Comparison of ENCODE assay signal across 9 cellular contexts in genomic region chr6:127879685-127880084, GRCh38. TPM values are rescaled to one million over a fixed set of nuclear protein-coding genes. Genes with fewer than 3 reads are reported as not detected.
DNase-seq lines count a peak whose midpoint lies in the region; ATAC-seq and TF ChIP-seq lines count a peak whose summit lies in the region.
"Had no signal": no experiment of that assay in that cellular context is flagged by ENCODE, and none has a peak within 500 bp of the region (broad histone marks: within the 10 kb centered on the region; RNA-seq: fewer than 3 reads in every experiment).

No MANE protein-coding gene starts in this region.

- ATAC-seq in aorta (ENCODE audit: low FRiP score), result peak; percentile 26

- H3K36me3 Mint-ChIP-seq in activated T-helper 1 cell treated with anti-CD3 and anti-CD28 coated beads, Interleukin-12 subunit alpha, Interleukin-12 subunit beta, Interleukin-2, Interleukin-4 antibody, amounts not matched to agents 30 ng/mL and 10 ng/mL and 1 ng/mL, durations not matched to agents 14 hours and 24 hours and 36 hours (ENCODE audit: low read depth), result peaks cover 30% of the 10 kb centered on the region

- H3K36me3 ChIP-seq in aorta (ENCODE audit: control insufficient read depth in 1 of 2, insufficient read depth in 2 of 2, low read length in 1 of 2) (no peaks in the 10 kb centered on the region), sigmoid colon (no peaks in the 10 kb centered on the region)

- peaks cover 65% of the 10 kb centered on the region for H3K4me1 Mint-ChIP-seq in activated T-helper 1 cell treated with anti-CD3 and anti-CD28 coated beads, Interleukin-12 subunit alpha, Interleukin-12 subunit beta, Interleukin-2, Interleukin-4 antibody, amounts not matched to agents 30 ng/mL and 10 ng/mL and 1 ng/mL, durations not matched to agents 14 hours and 24 hours and 36 hours (ENCODE audit: low read depth)

- H3K27ac ChIP-seq in aorta (ENCODE audit: low read depth in 1 of 2, low read length in 2 of 2), result no peak overlapping the region
- H3K27ac ChIP-seq in sigmoid colon, result no peak overlapping the region

- TF ChIP-seq POLR2A in sigmoid colon (IDR thresholded peaks at IDR 0.05), result no peak

- no peak for TF ChIP-seq CTCF in sigmoid colon (IDR thresholded peaks at IDR 0.05)
- TF ChIP-seq CTCF in GM10266 (IDR thresholded peaks at IDR 0.05; ENCODE audit: control insufficient read depth, insufficient read depth, low read depth, missing control alignments), result no peak

- no peaks in the 10 kb centered on the region for H3K27me3 Mint-ChIP-seq in activated T-helper 1 cell treated with anti-CD3 and anti-CD28 coated beads, Interleukin-12 subunit alpha, Interleukin-12 subunit beta, Interleukin-2, Interleukin-4 antibody, amounts not matched to agents 30 ng/mL and 10 ng/mL and 1 ng/mL, durations not matched to agents 14 hours and 24 hours and 36 hours (ENCODE audit: insufficient read depth)

- H3K9me3 Mint-ChIP-seq in activated T-helper 1 cell treated with anti-CD3 and anti-CD28 coated beads, Interleukin-12 subunit alpha, Interleukin-12 subunit beta, Interleukin-2, Interleukin-4 antibody, amounts not matched to agents 30 ng/mL and 10 ng/mL and 1 ng/mL, durations not matched to agents 14 hours and 24 hours and 36 hours, result peaks cover 8% of the 10 kb centered on the region

- intact Hi-C loops in activated T-helper 1 cell treated with anti-CD3 and anti-CD28 coated beads, Interleukin-12 subunit alpha, Interleukin-12 subunit beta, Interleukin-2, Interleukin-4 antibody, amounts not matched to agents 30 ng/mL and 10 ng/mL and 1 ng/mL, durations not matched to agents 14 hours and 24 hours and 36 hours (cut with micrococcal nuclease), result loop anchor here (1.0 to 5.0 kb wide), 4 partner anchors 18 to 1793 kb away; no protein-coding TSS in a partner anchor
- intact Hi-C loops in aorta (cut with DNase I), result no loop called here
- intact Hi-C loops in sigmoid colon (cut with DNase I), result no loop called here

- H3K27me3 ChIP-seq in aorta (ENCODE audit: control insufficient read depth in 1 of 2, insufficient read depth in 2 of 2, low read length in 1 of 2) (no peaks in the 10 kb centered on the region), sigmoid colon (no peaks in the 10 kb centered on the region)

- TF ChIP-seq EP300 in sigmoid colon (IDR thresholded peaks at IDR 0.05), result no peak

- H3K4me3 Mint-ChIP-seq in activated T-helper 1 cell treated with anti-CD3 and anti-CD28 coated beads, Interleukin-12 subunit alpha, Interleukin-12 subunit beta, Interleukin-2, Interleukin-4 antibody, amounts not matched to agents 30 ng/mL and 10 ng/mL and 1 ng/mL, durations not matched to agents 14 hours and 24 hours and 36 hours, result peak overlapping the region; percentile 60

- H3K4me3 ChIP-seq in aorta (ENCODE audit: low read length in 2 of 2), result no peak overlapping the region
- H3K4me3 ChIP-seq in sigmoid colon, result no peak overlapping the region

- H3K9me3 ChIP-seq in aorta (ENCODE audit: control insufficient read depth, low read length) (no peaks in the 10 kb centered on the region), sigmoid colon (no peaks in the 10 kb centered on the region)

- peak; percentile 13 for DNase-seq in stimulated activated CD4-positive, alpha-beta T cell treated with anti-CD3 and anti-CD28 coated beads, Interleukin-4, amount 100 ng/mL, for 1 hour
- DNase-seq in stimulated activated CD4-positive, alpha-beta T cell treated with anti-CD3 and anti-CD28 coated beads, Interleukin-4, amount 100 ng/mL, for 24 hours, result no peak
- no peak for DNase-seq in activated T-helper 1 cell treated with anti-CD3 and anti-CD28 coated beads, Interleukin-12 subunit alpha, Interleukin-12 subunit beta, Interleukin-2, Interleukin-4 antibody, amounts not matched to agents 30 ng/mL and 10 ng/mL and 1 ng/mL, durations not matched to agents 14 hours and 24 hours and 36 hours (ENCODE audit: low spot score)
- peak; percentile 14 for DNase-seq in iris pigment epithelial cell (ENCODE audit: low read depth)
- DNase-seq in aorta, result peak in 1 of 2 donors; percentile 67
- DNase-seq in sigmoid colon, result no peak
- DNase-seq in GM10266 (ENCODE audit: extremely low spot score), result no peak
- DNase-seq in DMS53 (lab: John Stamatoyannopoulos, UW), result no peak
- DNase-seq: T1000 had no signal

- H3K4me1 ChIP-seq in aorta (ENCODE audit: control insufficient read depth in 1 of 2, insufficient read depth in 2 of 2, low read length in 2 of 2) (no peaks in the 10 kb centered on the region), sigmoid colon (no peaks in the 10 kb centered on the region)

- WGBS in aorta, 2 donors, result 14 to 26% methylated on average over 12 of the region's 12 CpGs
- 43 to 79% methylated on average over 12 of the region's 12 CpGs for whole genome bisulfite sequencing in sigmoid colon, 2 donors

- peak overlapping the region; percentile 56 for H3K27ac Mint-ChIP-seq in activated T-helper 1 cell treated with anti-CD3 and anti-CD28 coated beads, Interleukin-12 subunit alpha, Interleukin-12 subunit beta, Interleukin-2, Interleukin-4 antibody, amounts not matched to agents 30 ng/mL and 10 ng/mL and 1 ng/mL, durations not matched to agents 14 hours and 24 hours and 36 hours

RNA-seq across cellular contexts. Expression of gene THEMIS, which starts 21.2 kb away (rescaled TPM):
- 10.6 and 11.3 TPM in 2 replicates for total RNA-seq in activated T-helper 1 cell treated with anti-CD3 and anti-CD28 coated beads, Interleukin-12 subunit alpha, Interleukin-12 subunit beta, Interleukin-2, Interleukin-4 antibody, amounts not matched to agents 30 ng/mL and 10 ng/mL and 1 ng/mL, durations not matched to agents 14 hours and 24 hours and 36 hours
- 1 to 10 TPM in 1 of 2 donors, under 1 TPM in 1; 0.68 to 1.7 TPM for total RNA-seq in aorta
- polyA plus RNA-seq in aorta, result under 1 TPM in 1 of 2 donors, not detected in 1; 0.63 TPM
- total RNA-seq in sigmoid colon, result under 1 TPM in 3 of 4 donors, not detected in 1; 0.33 to 0.71 (median 0.41) TPM
- 1 to 10 TPM in 1 of 3 donors, under 1 TPM in 1, not detected in 1; 0.60 to 2.5 TPM for polyA plus RNA-seq in sigmoid colon

Comparison
In these comparisons a context has a peak if more than half of its experiments do, and no peak if none do; other contexts are left out.
1. DNase-seq: peak in stimulated activated CD4-positive, alpha-beta T cell treated with anti-CD3 and anti-CD28 coated beads, Interleukin-4, amount 100 ng/mL, for 1 hour (single experiment) and iris pigment epithelial cell (single experiment); none in stimulated activated CD4-positive, alpha-beta T cell treated with anti-CD3 and anti-CD28 coated beads, Interleukin-4, amount 100 ng/mL, for 24 hours (single experiment), activated T-helper 1 cell treated with anti-CD3 and anti-CD28 coated beads, Interleukin-12 subunit alpha, Interleukin-12 subunit beta, Interleukin-2, Interleukin-4 antibody, amounts not matched to agents 30 ng/mL and 10 ng/mL and 1 ng/mL, durations not matched to agents 14 hours and 24 hours and 36 hours (single experiment), sigmoid colon (single experiment), GM10266 (single experiment) and DMS53 (single experiment).